In the genomic region with DNA sequence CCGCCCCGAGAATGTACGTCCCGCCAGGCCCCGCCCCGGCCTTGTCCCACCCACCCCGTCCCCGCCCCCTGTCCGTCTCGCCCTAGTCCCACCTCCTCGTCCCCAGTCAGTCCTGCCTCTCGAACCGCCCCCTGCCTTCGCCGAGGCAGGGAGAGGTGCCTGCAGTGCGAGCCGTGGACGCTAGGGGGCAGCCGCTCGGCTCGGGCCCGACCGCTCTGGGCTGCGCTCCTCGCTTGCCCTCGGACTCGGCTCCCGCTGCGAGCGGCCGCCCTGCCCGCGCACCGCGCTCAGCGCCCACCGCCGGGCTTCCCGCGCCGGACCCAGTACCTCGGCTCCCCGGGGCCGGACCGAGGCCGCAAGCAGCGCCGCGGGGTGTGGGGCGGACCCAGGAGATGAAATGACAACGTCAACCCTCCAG, we compare ENCODE assay signal across 8 cellular contexts. TPM values are rescaled to one million over a fixed set of nuclear protein-coding genes. Genes with fewer than 3 reads are reported as not detected.
DNase-seq lines count a peak whose midpoint lies in the region; ATAC-seq, FAIRE-seq and TF ChIP-seq lines count a peak whose summit lies in the region.

Gene VPS4A (plus strand): TSS at position 236 of the 418 bp plus-strand sequence. CDS start 162 bp downstream, at position 398.

- peaks cover 49% of the 10 kb centered on the region for H3K4me1 ChIP-seq in left ventricle myocardium inferior
- H3K4me1 ChIP-seq in psoas muscle: peaks cover 20% of the 10 kb centered on the region

- H3K27ac ChIP-seq in left ventricle myocardium inferior (replicated peaks) (peak within 1 kb of the TSS; percentile 92), psoas muscle (peak within 1 kb of the TSS; percentile 92)

- 1% methylated on average over 26 to 51 of the region's 51 CpGs for WGBS in psoas muscle, 3 donors

- H3K4me3 ChIP-seq in left ventricle myocardium inferior: peak within 1 kb of the TSS; percentile 96
- peak within 1 kb of the TSS; percentile 85 for H3K4me3 ChIP-seq in psoas muscle

- intact Hi-C loops in T-helper 1 cell treated with Interleukin-12 subunit alpha and Interleukin-12 subunit beta and Interleukin-4 antibody, amounts not matched to agents 30 ng/mL and 1 ng/mL, for 36 hours (cut with micrococcal nuclease): loop anchor here (1.0 to 5.0 kb wide), 11 partner anchors 19 to 864 kb away; partner anchors contain the start of genes CYB5B, NOB1, PDF and SMPD3
- intact Hi-C loops in left ventricle myocardium inferior (cut with micrococcal nuclease): no loop called here
- intact Hi-C loops in psoas muscle (cut with DNase I): loop anchor here in 1 of 2 donors (1.0 kb wide), 1 partner anchor 28 kb away; the partner anchor contains the start of genes COG8 and NIP7

- peak; percentile 91 for ATAC-seq in HG02884 (IDR thresholded peaks at IDR 0.05; ENCODE audit: unreplicated experiment)
- peak; percentile 91 to 98 (median 94) for ATAC-seq in psoas muscle

- TF ChIP-seq CTCF in GM13977 (IDR thresholded peaks at IDR 0.05; ENCODE audit: extremely low read depth, insufficient read depth, missing control alignments) (peak; percentile 100), left ventricle myocardium inferior (IDR thresholded peaks at IDR 0.05; ENCODE audit: borderline replicate concordance) (peak; percentile 94), psoas muscle (IDR thresholded peaks at IDR 0.05) (peak; percentile 92)

- no peaks in the 10 kb centered on the region for H3K9me3 ChIP-seq in left ventricle myocardium inferior (replicated peaks)
- H3K9me3 ChIP-seq in psoas muscle: no peaks in the 10 kb centered on the region

- FAIRE-seq in urothelium cell line (lab: Jason Lieb, UNC): no peak

- H3K36me3 ChIP-seq in left ventricle myocardium inferior (peaks cover 27% of the 10 kb centered on the region), psoas muscle (ENCODE audit: insufficient read depth in 1 of 2, low read depth in 1 of 2) (peaks cover 4 to 27% of the 10 kb centered on the region in 2 donors)

- DNase-seq in GM13977 (ENCODE audit: low spot score): peak; percentile 99
- DNase-seq in NCI-H146 treated with DMSO at 0.1 percent for 48 hours (lab: John Stamatoyannopoulos, UW; ENCODE audit: unreplicated experiment): peak; percentile 64
- DNase-seq in amniotic stem cell (lab: John Stamatoyannopoulos, UW): peak; percentile 86
- DNase-seq in left ventricle myocardium inferior: peak; percentile 95
- peak; percentile 95 to 98 for DNase-seq in psoas muscle
- DNase-seq in urothelium cell line (ENCODE audit: low spot score): peak; percentile 99

- H3K27me3 ChIP-seq in left ventricle myocardium inferior (ENCODE audit: low read depth) (no peaks in the 10 kb centered on the region), psoas muscle (ENCODE audit: insufficient read depth in 3 of 3, low read length in 2 of 3) (no peaks in the 10 kb centered on the region)

- in situ Hi-C loops in GM13977 (cut with MboI; ENCODE audit: low pct_unique_long_range_greater_than_20kb, low sequenced_read_pairs, unreplicated experiment): no loop called here

RNA-seq across cellular contexts. Expression of gene VPS4A, which starts in this region (rescaled TPM):
- total RNA-seq in T-helper 1 cell treated with Interleukin-12 subunit alpha and Interleukin-12 subunit beta and Interleukin-4 antibody, amounts not matched to agents 30 ng/mL and 1 ng/mL, for 36 hours: 38.6 and 40.1 TPM in 2 replicates
- total RNA-seq in left ventricle myocardium inferior (27.4 TPM), psoas muscle (10 to 100 TPM; 46.2 to 60.6 (median 55.5) TPM)
- polyA plus RNA-seq in psoas muscle: 10 to 100 TPM; 38.1 to 76.2 (median 56.5) TPM

Comparison
In these comparisons a context has a peak if more than half of its experiments do, and no peak if none do; other contexts are left out.
1. Peak in every context shown above with its lines: DNase-seq, ATAC-seq, H3K4me3 ChIP-seq and H3K27ac ChIP-seq.